In the genomic region with DNA sequence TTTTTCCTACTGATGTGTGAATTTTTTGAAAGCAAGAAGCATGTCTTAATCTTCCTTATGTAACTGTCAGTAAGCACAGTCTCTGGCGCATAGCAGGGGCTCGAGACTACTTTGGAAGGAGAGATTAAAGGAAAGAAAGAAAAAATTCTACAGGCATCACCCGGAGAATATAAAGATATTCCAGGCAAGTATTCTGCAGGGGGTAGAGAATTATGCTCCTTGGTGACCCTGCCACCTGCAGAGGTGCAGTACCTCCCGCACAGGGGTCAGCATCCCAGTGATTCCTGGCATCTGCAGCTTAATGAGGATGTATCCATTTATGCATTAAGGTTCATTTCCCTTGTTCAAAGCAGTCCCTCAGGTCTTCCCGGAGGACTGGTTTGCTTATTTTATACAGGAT, we compare ENCODE assay signal across 15 cellular contexts.
"Had no signal": no experiment of that assay in that cellular context is flagged by ENCODE, and none has a peak within 500 bp of the region (broad histone marks: within the 10 kb centered on the region; RNA-seq: fewer than 3 reads in every experiment).

No MANE protein-coding gene starts in this region.

- H3K27me3 Mint-ChIP-seq: activated naive CD4-positive, alpha-beta T cell treated with anti-CD3 and anti-CD28 coated beads, Interleukin-2, amount 10 ng/mL, durations not matched to agents 7 days and 5 days; T-cell had no signal

- H3K36me3 Mint-ChIP-seq: activated naive CD4-positive, alpha-beta T cell treated with anti-CD3 and anti-CD28 coated beads, Interleukin-2, amount 10 ng/mL, durations not matched to agents 7 days and 5 days; natural killer cell; T-cell had no signal

- H3K36me3 ChIP-seq: ascending aorta, right lobe of liver, suprapubic skin, upper lobe of left lung had no signal

- H3K4me1 Mint-ChIP-seq: activated naive CD4-positive, alpha-beta T cell treated with anti-CD3 and anti-CD28 coated beads, Interleukin-2, amount 10 ng/mL, durations not matched to agents 7 days and 5 days; activated T-helper 17 cell treated with anti-CD3 and anti-CD28 coated beads, Interleukin-2, amount 50 U/mL, for 72 hours; natural killer cell; T-cell had no signal

- H3K27ac Mint-ChIP-seq: activated naive CD4-positive, alpha-beta T cell treated with anti-CD3 and anti-CD28 coated beads, Interleukin-2, amount 10 ng/mL, durations not matched to agents 7 days and 5 days; activated T-helper 17 cell treated with anti-CD3 and anti-CD28 coated beads, Interleukin-2, amount 50 U/mL, for 72 hours; natural killer cell; T-cell had no signal

- ATAC-seq: activated T-helper 17 cell treated with anti-CD3 and anti-CD28 coated beads, Interleukin-2, amount 50 U/mL, for 72 hours; natural killer cell; right lobe of liver; stimulated activated naive CD8-positive, alpha-beta T cell treated with anti-CD3 and anti-CD28 coated beads, Interleukin-15, Interleukin-2, amounts not matched to agents 100 U/mL and 50 U/mL, for 24 hours; T-cell had no signal

- H3K4me3 Mint-ChIP-seq: activated naive CD4-positive, alpha-beta T cell treated with anti-CD3 and anti-CD28 coated beads, Interleukin-2, amount 10 ng/mL, durations not matched to agents 7 days and 5 days; activated T-helper 17 cell treated with anti-CD3 and anti-CD28 coated beads, Interleukin-2, amount 50 U/mL, for 72 hours; natural killer cell; T-cell had no signal

- H3K27me3 ChIP-seq: ascending aorta, right lobe of liver, suprapubic skin, upper lobe of left lung had no signal

- H3K9me3 ChIP-seq: ascending aorta, right lobe of liver, suprapubic skin, upper lobe of left lung had no signal

- H3K9me3 Mint-ChIP-seq: activated naive CD4-positive, alpha-beta T cell treated with anti-CD3 and anti-CD28 coated beads, Interleukin-2, amount 10 ng/mL, durations not matched to agents 7 days and 5 days; activated T-helper 17 cell treated with anti-CD3 and anti-CD28 coated beads, Interleukin-2, amount 50 U/mL, for 72 hours; natural killer cell had no signal

- DNase-seq: activated CD4-positive, CD25-positive, alpha-beta regulatory T cell treated with anti-CD3 and anti-CD28 coated beads, Interleukin-2, amount 50 U/mL, for 72 hours; activated naive CD4-positive, alpha-beta T cell treated with anti-CD3 and anti-CD28 coated beads, Interleukin-2, amount 10 ng/mL, durations not matched to agents 7 days and 5 days; activated T-cell treated with anti-CD3 and anti-CD28 coated beads for 4 hours; foreskin melanocyte; natural killer cell; right lobe of liver; stimulated activated naive CD8-positive, alpha-beta T cell treated with anti-CD3 and anti-CD28 coated beads, Interleukin-15, Interleukin-2, amounts not matched to agents 100 U/mL and 50 U/mL, for 24 hours; T-cell; T1000; upper lobe of left lung had no signal

- H3K4me3 ChIP-seq: ascending aorta, lung, right lobe of liver, suprapubic skin, upper lobe of left lung had no signal

- FAIRE-seq: colon had no signal

- H3K27ac ChIP-seq: ascending aorta, right lobe of liver, suprapubic skin, upper lobe of left lung had no signal

- H3K4me1 ChIP-seq: suprapubic skin, upper lobe of left lung had no signal
